Comparison of ENCODE assay signal across 12 cellular contexts in genomic region chr10:30510932-30511700, GRCh38.
DNase-seq lines count a peak whose midpoint lies in the region; ATAC-seq, FAIRE-seq and TF ChIP-seq lines count a peak whose summit lies in the region.
"Had no signal": no experiment of that assay in that cellular context is flagged by ENCODE, and none has a peak within 500 bp of the region (broad histone marks: within the 10 kb centered on the region; RNA-seq: fewer than 3 reads in every experiment).

No MANE protein-coding gene starts in this region.

- H3K27me3 Mint-ChIP-seq in type B pancreatic cell: no peaks in the 10 kb centered on the region

- H3K9me3 Mint-ChIP-seq in type B pancreatic cell: no peaks in the 10 kb centered on the region
- H3K9me3 Mint-ChIP-seq: T-helper 2 cell treated with Interferon-gamma antibody and Interleukin-4, amounts not matched to agents 5 μg/mL and 100 μg/mL, for 36 hours had no signal

- H3K4me1 Mint-ChIP-seq in type B pancreatic cell (ENCODE audit: unreplicated experiment): no peaks in the 10 kb centered on the region

- ATAC-seq in A549: peak; percentile 67 to 84; a peak in 5 of 6 replicates
- peak; percentile 3 for ATAC-seq in GM19438 (IDR thresholded peaks at IDR 0.05; ENCODE audit: low read depth, unreplicated experiment)
- ATAC-seq in HG03135 (IDR thresholded peaks at IDR 0.05; ENCODE audit: unreplicated experiment): peak; percentile 43
- peak; percentile 24 for ATAC-seq in body of pancreas

- H3K27me3 ChIP-seq in body of pancreas (no peaks in the 10 kb centered on the region), SJCRH30 (no peaks in the 10 kb centered on the region; the same call in none of the 2 replicates)
- H3K27me3 ChIP-seq: BLaER1 treated with 17β-estradiol and CSF1 and Interleukin-3, amounts not matched to agents 10 nM and 100 nM had no signal

- peak overlapping the region; percentile 65 for H3K4me2 ChIP-seq in A549

- FAIRE-seq in A549 (lab: Jason Lieb, UNC): peak; percentile 46
- FAIRE-seq: bronchial epithelial cell had no signal

- no peak for TF ChIP-seq CTCF in A549 (IDR thresholded peaks at IDR 0.05)
- no peak for TF ChIP-seq CTCF in body of pancreas (IDR thresholded peaks at IDR 0.05)
- no peak for TF ChIP-seq CTCF in type B pancreatic cell (conservative IDR thresholded peaks at IDR 0.05)

- H3K27ac ChIP-seq in A549 (peak overlapping the region; percentile 67 to 79), body of pancreas (no peak overlapping the region), SJCRH30 (no peak overlapping the region)
- H3K27ac ChIP-seq: BLaER1 treated with 17β-estradiol and CSF1 and Interleukin-3, amounts not matched to agents 10 nM and 100 nM had no signal

- H3K4me3 Mint-ChIP-seq in type B pancreatic cell: no peak overlapping the region
- H3K4me3 Mint-ChIP-seq: T-helper 2 cell treated with Interferon-gamma antibody and Interleukin-4, amounts not matched to agents 5 μg/mL and 100 μg/mL, for 36 hours had no signal

- H3K9me3 ChIP-seq in A549 (no peaks in the 10 kb centered on the region), body of pancreas (no peaks in the 10 kb centered on the region), SJCRH30 (replicated peaks) (no peaks in the 10 kb centered on the region)
- H3K9me3 ChIP-seq: BLaER1 treated with 17β-estradiol and CSF1 and Interleukin-3, amounts not matched to agents 10 nM and 100 nM had no signal

- TF ChIP-seq EP300 in A549 (IDR thresholded peaks at IDR 0.05): no peak

- no peaks in the 10 kb centered on the region for H3K36me3 Mint-ChIP-seq in type B pancreatic cell

- WGBS in A549 (ENCODE audit: missing lambda C conversion rate): 8% methylated on average over 4 of the region's 4 CpGs
- 49 to 57% methylated on average over 4 of the region's 4 CpGs for WGBS in body of pancreas, 2 donors

- DNase-seq in A549 (ENCODE audit: low read depth in 1 of 2, low spot score in 1 of 2) (no peak), body of pancreas (no peak), SJCRH30 (no peak), NCI-H2081 (lab: John Stamatoyannopoulos, UW) (no peak), type B pancreatic cell (ENCODE audit: extremely low spot score, unreplicated experiment) (no peak), COLO829 (ENCODE audit: low spot score) (no peak)
- DNase-seq: NCI-H1092 had no signal

- TF ChIP-seq RAD21 in A549 (conservative IDR thresholded peaks at IDR 0.05 in 1 of 2, IDR thresholded peaks at IDR 0.05 in 1 of 2): no peak

- POLR2A ChIA-PET in A549 (lab: Yijun Ruan, JAX): interaction anchor here (1.1 kb wide), 1 partner anchor 31 kb away, joined by 3 read pairs; no protein-coding TSS in a partner anchor

- H3K4me3 ChIP-seq in A549: no peak overlapping the region
- H3K4me3 ChIP-seq in body of pancreas: no peak overlapping the region
- no peak overlapping the region for H3K4me3 ChIP-seq in SJCRH30
- H3K4me3 ChIP-seq: BLaER1 treated with 17β-estradiol and CSF1 and Interleukin-3, amounts not matched to agents 10 nM and 100 nM had no signal

- CTCF ChIA-PET in A549 (lab: Yijun Ruan, JAX): interaction anchor here (0.6 to 1.7 kb wide), 6 partner anchors 25 to 324 kb away, joined by 3 to 6 read pairs (median 3); no protein-coding TSS in a partner anchor

- H3K36me3 ChIP-seq in body of pancreas (replicated peaks in 1 of 2; ENCODE audit: insufficient read depth in 1 of 2, low read depth in 2 of 2): no peaks in the 10 kb centered on the region
- H3K36me3 ChIP-seq in SJCRH30: no peaks in the 10 kb centered on the region
- H3K36me3 ChIP-seq: BLaER1 treated with 17β-estradiol and CSF1 and Interleukin-3, amounts not matched to agents 10 nM and 100 nM had no signal

- TF ChIP-seq POLR2A in A549 (IDR thresholded peaks at IDR 0.05; ENCODE audit: low read length): no peak
- TF ChIP-seq POLR2A in body of pancreas (IDR thresholded peaks at IDR 0.05): no peak

- no peak overlapping the region for H3K27ac Mint-ChIP-seq in type B pancreatic cell
- H3K27ac Mint-ChIP-seq: T-helper 2 cell treated with Interferon-gamma antibody and Interleukin-4, amounts not matched to agents 5 μg/mL and 100 μg/mL, for 36 hours had no signal

- peaks cover 46% of the 10 kb centered on the region for H3K4me1 ChIP-seq in A549
- no peaks in the 10 kb centered on the region for H3K4me1 ChIP-seq in body of pancreas
- no peaks in the 10 kb centered on the region for H3K4me1 ChIP-seq in SJCRH30

- intact Hi-C loops in body of pancreas (cut with DNase I): no loop called here

TF ChIP-seq in A549, 52 proteins besides CTCF, POLR2A, EP300 and RAD21:
- TF ChIP-seq HOXB13 (CRISPR knock-in tag; IDR thresholded peaks at IDR 0.05; ENCODE audit: low read depth): peak; percentile 58; the same call in 1 of the 2 replicates
- TF ChIP-seq MAZ (IDR thresholded peaks at IDR 0.05; ENCODE audit: borderline replicate concordance, low read depth, low read length): no peak
- TF ChIP-seq BHLHE40 (IDR thresholded peaks at IDR 0.05; ENCODE audit: low read depth, low read length): no peak
- no peak for TF ChIP-seq KDM1A (IDR thresholded peaks at IDR 0.05; ENCODE audit: low read depth)
- peak; percentile 84 for TF ChIP-seq MAFK (IDR thresholded peaks at IDR 0.05; ENCODE audit: partially characterized antibody)
- no peak for TF ChIP-seq RCOR1 (IDR thresholded peaks at IDR 0.05; ENCODE audit: low read depth, low read length)
- TF ChIP-seq RARB (CRISPR knock-in tag; IDR thresholded peaks at IDR 0.05): peak; percentile 50; the same call in 1 of the 2 replicates

Comparison
In these comparisons a context has a peak if more than half of its experiments do, and no peak if none do; other contexts are left out.
1. ATAC-seq: peak in every context shown above with its lines; median percentile 76 in A549; 43 in HG03135; 24 in body of pancreas; 3 in GM19438.
2. H3K27ac ChIP-seq: peak in A549 (2 of 2); none in body of pancreas (0 of 4) and SJCRH30 (single experiment).